Comparison of ENCODE assay signal across 13 cellular contexts in the genomic region with DNA sequence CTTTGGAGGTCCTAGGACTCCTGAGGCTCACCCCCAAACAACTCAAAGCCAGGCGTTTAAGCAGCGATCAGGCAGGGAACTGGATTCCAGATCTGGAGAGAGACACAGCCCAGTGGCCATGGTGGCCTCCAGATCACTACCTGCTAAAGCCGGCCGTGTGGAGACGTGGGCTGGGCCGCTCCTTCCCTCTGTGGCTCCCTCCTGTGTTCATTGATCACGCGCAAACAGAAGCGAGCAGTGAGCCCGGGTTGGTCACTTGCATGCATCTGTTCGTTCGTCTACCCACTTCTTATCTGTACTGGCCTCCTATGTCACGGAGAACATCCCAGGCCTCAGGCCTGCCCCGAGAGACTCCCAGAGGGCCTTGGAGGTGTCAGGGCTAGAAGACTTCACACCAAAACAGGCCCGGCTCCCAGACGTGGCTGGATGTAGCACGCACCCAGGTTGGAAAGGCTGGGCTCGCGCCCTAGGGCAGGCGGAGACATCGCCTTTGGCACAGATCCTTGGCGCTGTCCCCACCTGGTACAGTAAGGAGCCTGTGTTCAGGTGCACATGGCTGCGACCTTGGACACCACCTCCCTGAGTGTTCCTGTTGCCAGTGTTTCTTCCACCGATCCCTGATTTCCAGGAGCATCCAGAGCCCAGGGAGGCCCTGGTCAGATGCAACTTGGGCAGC.
DNase-seq lines count a peak whose midpoint lies in the region; ATAC-seq and TF ChIP-seq lines count a peak whose summit lies in the region.
"Had no signal": no experiment of that assay in that cellular context is flagged by ENCODE, and none has a peak within 500 bp of the region (broad histone marks: within the 10 kb centered on the region; RNA-seq: fewer than 3 reads in every experiment).

No MANE protein-coding gene starts in this region.

- H2BK120ac ChIP-seq in neuronal stem cell (ENCODE audit: low read depth, low read length): no peak overlapping the region

- H2BK12ac ChIP-seq in neuronal stem cell (ENCODE audit: low read length): no peak overlapping the region

- no CpG with 5 or more reads among the region's 24 CpGs for WGBS in neuronal stem cell (ENCODE audit: extremely low coverage in 2 of 2, insufficient read length in 2 of 2, insufficient replicate concordance in 1 of 2), 2 donors

- peak overlapping the region; percentile 59 for H3K14ac ChIP-seq in neuronal stem cell (ENCODE audit: low read length)

- no peak overlapping the region for H3K18ac ChIP-seq in neuronal stem cell (ENCODE audit: low read length)

- no peak overlapping the region for H3K4me2 ChIP-seq in neuronal stem cell (ENCODE audit: insufficient read depth, low read length, poor library complexity, severe bottlenecking)
- H3K4me2 ChIP-seq: BLaER1 treated with 17β-estradiol and CSF1 and Interleukin-3, amounts not matched to agents 10 nM and 100 nM had no signal

- intact Hi-C loops in Right ventricle myocardium superior (cut with DNase I): no loop called here
- intact Hi-C loops in ascending aorta (cut with DNase I): no loop called here
- intact Hi-C loops in tibial artery (cut with DNase I; ENCODE audit: low total_unique reads): no loop called here

- no peak overlapping the region for H4K91ac ChIP-seq in neuronal stem cell (ENCODE audit: low read depth, low read length, poor library complexity)

- ATAC-seq in Right ventricle myocardium superior (ENCODE audit: poor library complexity): no peak
- no peak for ATAC-seq in GM19397 (IDR thresholded peaks at IDR 0.05; ENCODE audit: unreplicated experiment)

- no peak overlapping the region for H2BK15ac ChIP-seq in neuronal stem cell (ENCODE audit: low read length)

- H3K23ac ChIP-seq in neuronal stem cell (ENCODE audit: low read depth, low read length, poor library complexity): peak overlapping the region; percentile 10

- H3K36me3 ChIP-seq in cardiac muscle cell: no peaks in the 10 kb centered on the region
- H3K36me3 ChIP-seq in ascending aorta: no peaks in the 10 kb centered on the region
- no peaks in the 10 kb centered on the region for H3K36me3 ChIP-seq in neuronal stem cell (replicated peaks in 1 of 2; ENCODE audit: control insufficient read depth in 2 of 2, insufficient read depth in 2 of 2, low read length in 2 of 2)
- no peaks in the 10 kb centered on the region for H3K36me3 ChIP-seq in tibial artery
- H3K36me3 ChIP-seq: BLaER1 treated with 17β-estradiol and CSF1 and Interleukin-3, amounts not matched to agents 10 nM and 100 nM; HAP-1 had no signal

- no peak overlapping the region for H2AFZ ChIP-seq in neuronal stem cell (ENCODE audit: low read length)

- H3K4me3 ChIP-seq in cardiac muscle cell: no peak overlapping the region
- no peak overlapping the region for H3K4me3 ChIP-seq in ascending aorta
- no peak overlapping the region for H3K4me3 ChIP-seq in neuronal stem cell (ENCODE audit: low read length in 2 of 2)
- no peak overlapping the region for H3K4me3 ChIP-seq in tibial artery
- H3K4me3 ChIP-seq: BLaER1 treated with 17β-estradiol and CSF1 and Interleukin-3, amounts not matched to agents 10 nM and 100 nM; HAP-1 had no signal

- no peaks in the 10 kb centered on the region for H3K27me3 ChIP-seq in cardiac muscle cell
- no peaks in the 10 kb centered on the region for H3K27me3 ChIP-seq in ascending aorta
- H3K27me3 ChIP-seq in neuronal stem cell (ENCODE audit: control insufficient read depth in 3 of 3, insufficient read depth in 3 of 3, low read depth in 1 of 3, low read length in 3 of 3): peaks cover 0 to 26% (median 0%) of the 10 kb centered on the region in 3 experiments
- no peaks in the 10 kb centered on the region for H3K27me3 ChIP-seq in tibial artery

- H4K8ac ChIP-seq in neuronal stem cell (ENCODE audit: low read depth, low read length): no peak overlapping the region

- no peaks in the 10 kb centered on the region for H3K9me3 ChIP-seq in cardiac muscle cell (ENCODE audit: low read depth)
- no peaks in the 10 kb centered on the region for H3K9me3 ChIP-seq in ascending aorta
- peaks cover 0 to 2% of the 10 kb centered on the region in 2 donors for H3K9me3 ChIP-seq in neuronal stem cell (replicated peaks in 1 of 2; ENCODE audit: control insufficient read depth in 2 of 2, insufficient read depth in 1 of 2, low read depth in 1 of 2, low read length in 2 of 2)
- H3K9me3 ChIP-seq in tibial artery: no peaks in the 10 kb centered on the region
- H3K9me3 ChIP-seq: BLaER1 treated with 17β-estradiol and CSF1 and Interleukin-3, amounts not matched to agents 10 nM and 100 nM; HAP-1 had no signal

- H3K9ac ChIP-seq in neuronal stem cell (ENCODE audit: low read depth, low read length, poor library complexity): no peak overlapping the region
- H3K9ac ChIP-seq: BLaER1 treated with 17β-estradiol and CSF1 and Interleukin-3, amounts not matched to agents 10 nM and 100 nM had no signal

- DNase-seq in cardiac muscle cell (ENCODE audit: low read depth in 1 of 2, low spot score in 1 of 2) (no peak), Right ventricle myocardium superior (no peak), ascending aorta (ENCODE audit: low spot score in 2 of 2) (no peak), neuronal stem cell (ENCODE audit: low spot score) (no peak), tibial artery (no peak), NCI-H526 treated with DMSO at 0.1 percent for 48 hours (lab: John Stamatoyannopoulos, UW) (no peak), NCI-H2107 treated with DMSO at 0.1 percent for 48 hours (lab: John Stamatoyannopoulos, UW; ENCODE audit: unreplicated experiment) (no peak)
- DNase-seq: ACHN; CD4-positive, CD25-positive, alpha-beta regulatory T cell; HFFc6 had no signal

- H3K4me1 ChIP-seq in cardiac muscle cell (ENCODE audit: low read depth): peaks cover under 1% of the 10 kb centered on the region
- peaks cover 14 to 35% of the 10 kb centered on the region in 2 donors for H3K4me1 ChIP-seq in ascending aorta
- H3K4me1 ChIP-seq in neuronal stem cell (ENCODE audit: control insufficient read depth in 2 of 2, insufficient read depth in 1 of 2, low read depth in 1 of 2, low read length in 2 of 2): peaks cover 0 to 5% of the 10 kb centered on the region in 2 donors
- peaks cover 15 to 55% (median 36%) of the 10 kb centered on the region in 4 donors for H3K4me1 ChIP-seq in tibial artery
- H3K4me1 ChIP-seq: HAP-1 had no signal

- H3K27ac ChIP-seq in cardiac muscle cell (peak overlapping the region; percentile 62), ascending aorta (peak overlapping the region; percentile 55 to 67), neuronal stem cell (replicated peaks; ENCODE audit: low read length) (no peak overlapping the region), tibial artery (peak overlapping the region; percentile 83 to 89)
- H3K27ac ChIP-seq: BLaER1 treated with 17β-estradiol and CSF1 and Interleukin-3, amounts not matched to agents 10 nM and 100 nM had no signal

- no peak overlapping the region for H2AK5ac ChIP-seq in neuronal stem cell (ENCODE audit: low read depth, low read length)

- no peak for TF ChIP-seq CTCF in cardiac muscle cell (IDR thresholded peaks at IDR 0.05; ENCODE audit: low read depth, low read length)
- no peak for TF ChIP-seq CTCF in ascending aorta (IDR thresholded peaks at IDR 0.05)
- no peak for TF ChIP-seq CTCF in tibial artery (IDR thresholded peaks at IDR 0.05)

- no peak overlapping the region for H3K4ac ChIP-seq in neuronal stem cell (ENCODE audit: low read length)

- peaks cover 2% of the 10 kb centered on the region for H3K79me1 ChIP-seq in neuronal stem cell (ENCODE audit: low read depth, low read length)

- H2BK5ac ChIP-seq in neuronal stem cell (ENCODE audit: low read length): no peak overlapping the region
